In the genomic region with DNA sequence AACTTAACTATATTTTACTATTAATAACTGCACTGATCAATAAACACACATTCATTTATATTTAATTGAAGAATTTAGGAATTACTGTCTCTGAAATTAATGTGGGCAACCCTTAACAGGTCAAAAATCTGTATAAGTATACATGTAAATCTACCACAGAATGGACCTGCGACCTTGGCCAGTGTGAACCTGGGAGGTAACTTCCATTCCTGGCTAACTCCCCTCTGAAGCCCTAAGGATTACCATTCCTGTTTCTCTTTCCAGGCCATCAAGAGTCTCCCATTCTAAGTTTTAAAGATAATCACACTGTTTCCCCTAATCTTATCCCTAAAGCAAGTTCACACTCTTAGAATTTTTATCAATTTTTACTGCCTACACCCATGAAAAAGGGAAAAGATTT, we compare ENCODE assay signal across 1 cellular context.
TF ChIP-seq lines count a peak whose summit lies in the region.

No MANE protein-coding gene starts in this region.

TF ChIP-seq in SK-N-SH treated with all-trans-retinoic acid at 6 μM for 48 hours, 23 proteins besides CTCF, POLR2A, EP300 and RAD21 (continued from another document):
- TF ChIP-seq ZC3H10 (CRISPR knock-in tag; IDR thresholded peaks at IDR 0.05), result no peak
- no peak for TF ChIP-seq GLIS3 (CRISPR knock-in tag; IDR thresholded peaks at IDR 0.05)
- no peak for TF ChIP-seq ZNF565 (CRISPR knock-in tag; conservative IDR thresholded peaks at IDR 0.05; ENCODE audit: low read depth)
- TF ChIP-seq ISL1 (CRISPR knock-in tag; IDR thresholded peaks at IDR 0.05), result no peak
- TF ChIP-seq ZNF70 (CRISPR knock-in tag; IDR thresholded peaks at IDR 0.05), result no peak
- no peak for TF ChIP-seq ESRRG (CRISPR knock-in tag; IDR thresholded peaks at IDR 0.05)
